Comparison of ENCODE assay signal across 1 cellular context in the genomic region with DNA sequence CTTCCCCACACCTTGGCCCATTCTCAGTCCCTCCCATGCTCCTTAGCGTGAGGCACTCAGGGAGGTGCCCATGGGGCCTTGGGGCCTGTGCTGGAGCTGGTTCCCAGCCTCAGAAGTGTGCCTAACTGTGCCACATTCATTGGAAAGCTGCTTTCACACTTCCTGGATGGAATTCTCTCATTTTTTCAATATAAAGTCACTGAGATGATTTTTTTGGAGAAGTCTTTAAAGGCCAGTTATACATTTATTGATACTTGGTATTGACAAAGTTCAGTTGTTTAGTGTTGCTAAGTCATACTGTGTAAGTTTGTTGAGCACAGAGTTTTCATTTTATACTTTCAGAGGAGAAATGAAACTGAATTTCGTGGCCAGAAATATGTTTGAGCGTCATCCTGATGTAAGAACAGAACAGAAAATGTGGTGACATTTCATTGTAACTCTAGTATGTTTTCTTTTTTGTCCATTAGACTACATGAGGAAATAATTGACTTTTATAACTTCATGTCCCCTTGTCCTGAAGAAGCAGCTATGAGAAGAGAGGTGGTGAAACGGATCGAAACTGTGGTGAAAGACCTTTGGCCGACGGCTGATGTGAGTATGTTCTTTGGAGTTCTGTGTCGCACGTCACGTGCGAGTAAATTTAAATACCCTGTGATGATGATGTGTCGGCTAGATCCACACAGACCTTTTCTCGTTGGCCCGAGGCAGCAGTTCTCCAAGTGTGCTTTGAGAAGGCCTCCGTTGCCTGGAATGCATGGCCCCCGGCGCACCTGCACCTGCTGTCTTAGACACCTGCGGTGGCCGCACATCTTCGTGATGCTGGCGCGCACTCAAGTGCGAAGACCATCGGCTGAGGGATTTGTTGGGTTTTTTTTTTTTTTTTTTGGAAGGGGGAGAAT.
TF ChIP-seq lines count a peak whose summit lies in the region.

No MANE protein-coding gene starts in this region.

TF ChIP-seq in H1, 55 proteins besides CTCF, POLR2A, EP300 and RAD21:
- TF ChIP-seq, protein P1, sequence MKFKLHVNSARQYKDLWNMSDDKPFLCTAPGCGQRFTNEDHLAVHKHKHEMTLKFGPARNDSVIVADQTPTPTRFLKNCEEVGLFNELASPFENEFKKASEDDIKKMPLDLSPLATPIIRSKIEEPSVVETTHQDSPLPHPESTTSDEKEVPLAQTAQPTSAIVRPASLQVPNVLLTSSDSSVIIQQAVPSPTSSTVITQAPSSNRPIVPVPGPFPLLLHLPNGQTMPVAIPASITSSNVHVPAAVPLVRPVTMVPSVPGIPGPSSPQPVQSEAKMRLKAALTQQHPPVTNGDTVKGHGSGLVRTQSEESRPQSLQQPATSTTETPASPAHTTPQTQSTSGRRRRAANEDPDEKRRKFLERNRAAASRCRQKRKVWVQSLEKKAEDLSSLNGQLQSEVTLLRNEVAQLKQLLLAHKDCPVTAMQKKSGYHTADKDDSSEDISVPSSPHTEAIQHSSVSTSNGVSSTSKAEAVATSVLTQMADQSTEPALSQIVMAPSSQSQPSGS (IDR thresholded peaks at IDR 0.05; ENCODE audit: low read length): no peak
